ENCODE assay signal across 18 cellular contexts in the genomic region with DNA sequence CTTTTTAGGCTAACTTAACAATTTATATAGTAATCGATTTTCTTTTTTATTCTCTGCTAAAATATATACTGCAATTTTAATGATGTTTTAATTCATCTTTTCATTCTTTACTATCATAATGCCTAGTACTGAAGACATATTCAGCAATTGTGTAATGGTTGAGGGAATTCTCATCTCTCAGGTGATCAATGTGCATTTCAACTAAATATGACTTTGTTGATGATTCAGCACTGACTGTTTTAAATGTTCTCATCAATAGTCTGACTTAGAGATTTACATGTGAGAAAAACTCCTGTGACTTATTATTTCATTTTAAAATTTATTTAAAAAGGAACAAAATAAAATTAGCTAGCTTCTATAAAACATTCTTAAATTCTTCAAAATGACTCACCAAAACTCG.
DNase-seq lines count a peak whose midpoint lies in the region; FAIRE-seq and TF ChIP-seq lines count a peak whose summit lies in the region.
"Had no signal": no experiment of that assay in that cellular context is flagged by ENCODE, and none has a peak within 500 bp of the region (broad histone marks: within the 10 kb centered on the region; RNA-seq: fewer than 3 reads in every experiment).

No MANE protein-coding gene starts in this region.

- FAIRE-seq in A204.1 (lab: Jason Lieb, UNC) = peak; percentile 32
- peak; percentile 25 for FAIRE-seq in RCC 7860 (lab: Jason Lieb, UNC)
- peak; percentile 90 for FAIRE-seq in islet of Langerhans (lab: Jason Lieb, UNC)
- FAIRE-seq: H54 had no signal

- TF ChIP-seq CTCF in epithelial cell of esophagus (IDR thresholded peaks at IDR 0.05; ENCODE audit: insufficient read depth, low read depth, low read length, missing control alignments) = no peak

- H3K4me3 ChIP-seq in epithelial cell of esophagus (ENCODE audit: low read length) = no peak overlapping the region
- H3K4me3 ChIP-seq: BLaER1 treated with 17β-estradiol and CSF1 and Interleukin-3, amounts not matched to agents 10 nM and 100 nM; GM23338 had no signal

- DNase-seq in RCC 7860 (ENCODE audit: low spot score) = no peak
- peak; percentile 42 for DNase-seq in epithelial cell of esophagus (ENCODE audit: low read depth)
- DNase-seq in DMS79 (lab: John Stamatoyannopoulos, UW) = no peak
- no peak for DNase-seq in DMS153 (lab: John Stamatoyannopoulos, UW)
- no peak for DNase-seq in activated T-cell treated with anti-CD3 and anti-CD28 coated beads for 4 hours
- no peak for DNase-seq in erythroblast (lab: John Stamatoyannopoulos, UW)
- DNase-seq: 8988T; CD4-positive, CD25-positive, alpha-beta regulatory T cell; CD8-positive, alpha-beta memory T cell; COR-L47; DMS 273 treated with DMSO at 0.1 percent for 48 hours; GF-D8; HFFc6 had no signal

- TF ChIP-seq POLR2A in erythroblast (IDR thresholded peaks at IDR 0.05; ENCODE audit: low read length) = no peak
